Comparison of ENCODE assay signal across 1 cellular context in the genomic region with DNA sequence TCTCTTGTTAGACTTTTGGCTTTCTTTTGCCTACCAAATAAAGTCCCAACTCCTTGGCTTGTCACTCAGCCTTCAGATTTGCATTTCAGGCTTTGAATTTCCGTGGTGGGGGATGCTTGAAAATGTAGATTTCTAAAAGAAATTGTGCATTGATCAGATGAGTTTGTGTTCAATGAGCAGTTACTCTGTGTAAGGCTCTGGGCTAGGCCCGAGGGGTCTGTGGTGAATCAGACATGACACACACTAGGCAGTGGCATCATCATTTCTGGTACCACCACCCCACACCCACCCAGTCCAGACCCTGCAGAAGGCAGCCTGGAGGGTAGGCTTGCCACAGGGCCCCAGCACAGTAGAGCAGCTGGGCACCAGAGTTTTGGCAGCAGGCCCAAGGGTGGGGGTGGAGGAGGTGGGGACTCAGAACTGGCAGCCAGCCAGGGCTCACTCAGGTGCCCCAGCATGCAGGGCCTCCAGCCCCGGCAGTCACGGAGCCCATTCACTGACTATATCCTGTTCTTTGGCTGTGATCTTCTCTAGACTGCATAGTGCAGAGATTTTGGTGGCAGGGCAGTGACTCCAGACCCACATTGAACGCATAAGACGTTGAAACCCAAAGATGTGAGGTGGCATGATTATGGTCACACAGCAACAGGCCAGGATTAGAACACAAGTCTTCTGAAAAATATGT.
TF ChIP-seq lines count a peak whose summit lies in the region.

No MANE protein-coding gene starts in this region.

TF ChIP-seq in HEK293, 187 proteins besides CTCF, POLR2A, EP300 and RAD21 (continued from another document):
- TF ChIP-seq, protein P1, sequence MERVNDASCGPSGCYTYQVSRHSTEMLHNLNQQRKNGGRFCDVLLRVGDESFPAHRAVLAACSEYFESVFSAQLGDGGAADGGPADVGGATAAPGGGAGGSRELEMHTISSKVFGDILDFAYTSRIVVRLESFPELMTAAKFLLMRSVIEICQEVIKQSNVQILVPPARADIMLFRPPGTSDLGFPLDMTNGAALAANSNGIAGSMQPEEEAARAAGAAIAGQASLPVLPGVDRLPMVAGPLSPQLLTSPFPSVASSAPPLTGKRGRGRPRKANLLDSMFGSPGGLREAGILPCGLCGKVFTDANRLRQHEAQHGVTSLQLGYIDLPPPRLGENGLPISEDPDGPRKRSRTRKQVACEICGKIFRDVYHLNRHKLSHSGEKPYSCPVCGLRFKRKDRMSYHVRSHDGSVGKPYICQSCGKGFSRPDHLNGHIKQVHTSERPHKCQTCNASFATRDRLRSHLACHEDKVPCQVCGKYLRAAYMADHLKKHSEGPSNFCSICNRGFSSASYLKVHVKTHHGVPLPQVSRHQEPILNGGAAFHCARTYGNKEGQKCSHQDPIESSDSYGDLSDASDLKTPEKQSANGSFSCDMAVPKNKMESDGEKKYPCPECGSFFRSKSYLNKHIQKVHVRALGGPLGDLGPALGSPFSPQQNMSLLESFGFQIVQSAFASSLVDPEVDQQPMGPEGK (tag by site-specific recombination; IDR thresholded peaks at IDR 0.05), result peak; percentile 96
- TF ChIP-seq KLF10 (tag by site-specific recombination; IDR thresholded peaks at IDR 0.05), result peak; percentile 61; the same call in 1 of the 2 replicates
- peak; percentile 48; the same call in 1 of the 2 replicates for TF ChIP-seq ZNF37A (tag by site-specific recombination; IDR thresholded peaks at IDR 0.05)
- peak; percentile 16 for TF ChIP-seq ZNF585B (tag by site-specific recombination; IDR thresholded peaks at IDR 0.05)
- TF ChIP-seq ZNF19 (tag by site-specific recombination; IDR thresholded peaks at IDR 0.05; ENCODE audit: low read depth), result no peak
- TF ChIP-seq, protein P2, sequence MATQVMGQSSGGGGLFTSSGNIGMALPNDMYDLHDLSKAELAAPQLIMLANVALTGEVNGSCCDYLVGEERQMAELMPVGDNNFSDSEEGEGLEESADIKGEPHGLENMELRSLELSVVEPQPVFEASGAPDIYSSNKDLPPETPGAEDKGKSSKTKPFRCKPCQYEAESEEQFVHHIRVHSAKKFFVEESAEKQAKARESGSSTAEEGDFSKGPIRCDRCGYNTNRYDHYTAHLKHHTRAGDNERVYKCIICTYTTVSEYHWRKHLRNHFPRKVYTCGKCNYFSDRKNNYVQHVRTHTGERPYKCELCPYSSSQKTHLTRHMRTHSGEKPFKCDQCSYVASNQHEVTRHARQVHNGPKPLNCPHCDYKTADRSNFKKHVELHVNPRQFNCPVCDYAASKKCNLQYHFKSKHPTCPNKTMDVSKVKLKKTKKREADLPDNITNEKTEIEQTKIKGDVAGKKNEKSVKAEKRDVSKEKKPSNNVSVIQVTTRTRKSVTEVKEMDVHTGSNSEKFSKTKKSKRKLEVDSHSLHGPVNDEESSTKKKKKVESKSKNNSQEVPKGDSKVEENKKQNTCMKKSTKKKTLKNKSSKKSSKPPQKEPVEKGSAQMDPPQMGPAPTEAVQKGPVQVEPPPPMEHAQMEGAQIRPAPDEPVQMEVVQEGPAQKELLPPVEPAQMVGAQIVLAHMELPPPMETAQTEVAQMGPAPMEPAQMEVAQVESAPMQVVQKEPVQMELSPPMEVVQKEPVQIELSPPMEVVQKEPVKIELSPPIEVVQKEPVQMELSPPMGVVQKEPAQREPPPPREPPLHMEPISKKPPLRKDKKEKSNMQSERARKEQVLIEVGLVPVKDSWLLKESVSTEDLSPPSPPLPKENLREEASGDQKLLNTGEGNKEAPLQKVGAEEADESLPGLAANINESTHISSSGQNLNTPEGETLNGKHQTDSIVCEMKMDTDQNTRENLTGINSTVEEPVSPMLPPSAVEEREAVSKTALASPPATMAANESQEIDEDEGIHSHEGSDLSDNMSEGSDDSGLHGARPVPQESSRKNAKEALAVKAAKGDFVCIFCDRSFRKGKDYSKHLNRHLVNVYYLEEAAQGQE (tag by site-specific recombination; IDR thresholded peaks at IDR 0.05), result no peak
- TF ChIP-seq, protein P3, sequence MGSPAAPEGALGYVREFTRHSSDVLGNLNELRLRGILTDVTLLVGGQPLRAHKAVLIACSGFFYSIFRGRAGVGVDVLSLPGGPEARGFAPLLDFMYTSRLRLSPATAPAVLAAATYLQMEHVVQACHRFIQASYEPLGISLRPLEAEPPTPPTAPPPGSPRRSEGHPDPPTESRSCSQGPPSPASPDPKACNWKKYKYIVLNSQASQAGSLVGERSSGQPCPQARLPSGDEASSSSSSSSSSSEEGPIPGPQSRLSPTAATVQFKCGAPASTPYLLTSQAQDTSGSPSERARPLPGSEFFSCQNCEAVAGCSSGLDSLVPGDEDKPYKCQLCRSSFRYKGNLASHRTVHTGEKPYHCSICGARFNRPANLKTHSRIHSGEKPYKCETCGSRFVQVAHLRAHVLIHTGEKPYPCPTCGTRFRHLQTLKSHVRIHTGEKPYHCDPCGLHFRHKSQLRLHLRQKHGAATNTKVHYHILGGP (tag by site-specific recombination; IDR thresholded peaks at IDR 0.05), result no peak; the same call in 1 of the 2 replicates
- TF ChIP-seq TCF7L2 (IDR thresholded peaks at IDR 0.05; ENCODE audit: borderline replicate concordance, low read depth, low read length), result no peak
- TF ChIP-seq, protein P4, sequence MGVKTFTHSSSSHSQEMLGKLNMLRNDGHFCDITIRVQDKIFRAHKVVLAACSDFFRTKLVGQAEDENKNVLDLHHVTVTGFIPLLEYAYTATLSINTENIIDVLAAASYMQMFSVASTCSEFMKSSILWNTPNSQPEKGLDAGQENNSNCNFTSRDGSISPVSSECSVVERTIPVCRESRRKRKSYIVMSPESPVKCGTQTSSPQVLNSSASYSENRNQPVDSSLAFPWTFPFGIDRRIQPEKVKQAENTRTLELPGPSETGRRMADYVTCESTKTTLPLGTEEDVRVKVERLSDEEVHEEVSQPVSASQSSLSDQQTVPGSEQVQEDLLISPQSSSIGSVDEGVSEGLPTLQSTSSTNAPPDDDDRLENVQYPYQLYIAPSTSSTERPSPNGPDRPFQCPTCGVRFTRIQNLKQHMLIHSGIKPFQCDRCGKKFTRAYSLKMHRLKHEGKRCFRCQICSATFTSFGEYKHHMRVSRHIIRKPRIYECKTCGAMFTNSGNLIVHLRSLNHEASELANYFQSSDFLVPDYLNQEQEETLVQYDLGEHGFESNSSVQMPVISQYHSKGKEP (tag by site-specific recombination; IDR thresholded peaks at IDR 0.05), result peak; percentile 85; the same call in 1 of the 2 replicates
- 0 out of 2 replicates have a peak, but pooled peaks have one; percentile 39 for TF ChIP-seq MZF1 (tag by site-specific recombination; IDR thresholded peaks at IDR 0.05; ENCODE audit: borderline replicate concordance)
- TF ChIP-seq ZNF549 (tag by site-specific recombination; IDR thresholded peaks at IDR 0.05), result peak; percentile 65
- TF ChIP-seq, protein P5, sequence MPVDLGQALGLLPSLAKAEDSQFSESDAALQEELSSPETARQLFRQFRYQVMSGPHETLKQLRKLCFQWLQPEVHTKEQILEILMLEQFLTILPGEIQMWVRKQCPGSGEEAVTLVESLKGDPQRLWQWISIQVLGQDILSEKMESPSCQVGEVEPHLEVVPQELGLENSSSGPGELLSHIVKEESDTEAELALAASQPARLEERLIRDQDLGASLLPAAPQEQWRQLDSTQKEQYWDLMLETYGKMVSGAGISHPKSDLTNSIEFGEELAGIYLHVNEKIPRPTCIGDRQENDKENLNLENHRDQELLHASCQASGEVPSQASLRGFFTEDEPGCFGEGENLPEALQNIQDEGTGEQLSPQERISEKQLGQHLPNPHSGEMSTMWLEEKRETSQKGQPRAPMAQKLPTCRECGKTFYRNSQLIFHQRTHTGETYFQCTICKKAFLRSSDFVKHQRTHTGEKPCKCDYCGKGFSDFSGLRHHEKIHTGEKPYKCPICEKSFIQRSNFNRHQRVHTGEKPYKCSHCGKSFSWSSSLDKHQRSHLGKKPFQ (tag by site-specific recombination; IDR thresholded peaks at IDR 0.05), result 0 out of 2 replicates have a peak, but pooled peaks have one; percentile 21
- no peak for TF ChIP-seq ZNF311 (tag by site-specific recombination; IDR thresholded peaks at IDR 0.05; ENCODE audit: borderline replicate concordance)
- TF ChIP-seq, protein P6, sequence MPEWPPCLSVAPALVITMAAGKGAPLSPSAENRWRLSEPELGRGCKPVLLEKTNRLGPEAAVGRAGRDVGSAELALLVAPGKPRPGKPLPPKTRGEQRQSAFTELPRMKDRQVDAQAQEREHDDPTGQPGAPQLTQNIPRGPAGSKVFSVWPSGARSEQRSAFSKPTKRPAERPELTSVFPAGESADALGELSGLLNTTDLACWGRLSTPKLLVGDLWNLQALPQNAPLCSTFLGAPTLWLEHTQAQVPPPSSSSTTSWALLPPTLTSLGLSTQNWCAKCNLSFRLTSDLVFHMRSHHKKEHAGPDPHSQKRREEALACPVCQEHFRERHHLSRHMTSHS (tag by site-specific recombination; IDR thresholded peaks at IDR 0.05), result no peak
- TF ChIP-seq ZFHX2 (tag by site-specific recombination; conservative IDR thresholded peaks at IDR 0.05), result peak; percentile 94
- TF ChIP-seq ZBTB21 (tag by site-specific recombination; IDR thresholded peaks at IDR 0.05), result no peak
- TF ChIP-seq, protein P7, sequence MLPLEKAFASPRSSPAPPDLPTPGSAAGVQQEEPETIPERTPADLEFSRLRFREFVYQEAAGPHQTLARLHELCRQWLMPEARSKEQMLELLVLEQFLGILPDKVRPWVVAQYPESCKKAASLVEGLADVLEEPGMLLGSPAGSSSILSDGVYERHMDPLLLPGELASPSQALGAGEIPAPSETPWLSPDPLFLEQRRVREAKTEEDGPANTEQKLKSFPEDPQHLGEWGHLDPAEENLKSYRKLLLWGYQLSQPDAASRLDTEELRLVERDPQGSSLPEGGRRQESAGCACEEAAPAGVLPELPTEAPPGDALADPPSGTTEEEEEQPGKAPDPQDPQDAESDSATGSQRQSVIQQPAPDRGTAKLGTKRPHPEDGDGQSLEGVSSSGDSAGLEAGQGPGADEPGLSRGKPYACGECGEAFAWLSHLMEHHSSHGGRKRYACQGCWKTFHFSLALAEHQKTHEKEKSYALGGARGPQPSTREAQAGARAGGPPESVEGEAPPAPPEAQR (tag by site-specific recombination; IDR thresholded peaks at IDR 0.05), result no peak
- no peak for TF ChIP-seq ZNF747 (tag by site-specific recombination; IDR thresholded peaks at IDR 0.05)
- TF ChIP-seq ZNF335 (tag by site-specific recombination; conservative IDR thresholded peaks at IDR 0.05), result 0 out of 2 replicates have a peak, but pooled peaks have one; percentile 34
- TF ChIP-seq YY2 (tag by site-specific recombination; IDR thresholded peaks at IDR 0.05), result no peak
- peak; percentile 41; the same call in 1 of the 2 replicates for TF ChIP-seq ZNF768 (tag by site-specific recombination; IDR thresholded peaks at IDR 0.05)
- TF ChIP-seq GLI4 (tag by site-specific recombination; IDR thresholded peaks at IDR 0.05), result no peak
- TF ChIP-seq ZNF157 (tag by site-specific recombination; IDR thresholded peaks at IDR 0.05), result no peak
- peak; percentile 98 for TF ChIP-seq ZNF394 (tag by site-specific recombination; IDR thresholded peaks at IDR 0.05; ENCODE audit: borderline replicate concordance)
- TF ChIP-seq ZNF530 (tag by site-specific recombination; IDR thresholded peaks at IDR 0.05; ENCODE audit: low read depth), result no peak
- TF ChIP-seq ZNF660 (tag by site-specific recombination; IDR thresholded peaks at IDR 0.05), result peak; percentile 99
- TF ChIP-seq ZNF654 (tag by site-specific recombination; IDR thresholded peaks at IDR 0.05; ENCODE audit: low read depth), result no peak
TF ChIP-seq in HEK293: peak in this region for 53.
